Comparison of ENCODE assay signal across 19 cellular contexts in genomic region chr18:65124633-65125032, GRCh38.
DNase-seq lines count a peak whose midpoint lies in the region; ATAC-seq and TF ChIP-seq lines count a peak whose summit lies in the region.
"Had no signal": no experiment of that assay in that cellular context is flagged by ENCODE, and none has a peak within 500 bp of the region (broad histone marks: within the 10 kb centered on the region; RNA-seq: fewer than 3 reads in every experiment).

No MANE protein-coding gene starts in this region.

- H3K27me3 ChIP-seq in subcutaneous abdominal adipose tissue (ENCODE audit: control insufficient read depth in 5 of 5, insufficient read depth in 4 of 5, low read length in 5 of 5) (no peaks in the 10 kb centered on the region), stomach (no peaks in the 10 kb centered on the region)
- H3K27me3 ChIP-seq: dorsolateral prefrontal cortex, esophagus squamous epithelium, suprapubic skin had no signal

- ATAC-seq in left lobe of liver (peak; percentile 88), GM21786 (IDR thresholded peaks at IDR 0.05; ENCODE audit: unreplicated experiment) (no peak)

- H3K27me3 Mint-ChIP-seq in mesothelial cell of epicardium (ENCODE audit: low read depth) (no peaks in the 10 kb centered on the region), endothelial cell (ENCODE audit: unreplicated experiment) (no peaks in the 10 kb centered on the region)
- H3K27me3 Mint-ChIP-seq: activated CD4-positive, alpha-beta memory T cell treated with anti-CD3 and anti-CD28 coated beads for 36 hours; B cell had no signal

- H3K4me1 Mint-ChIP-seq in mesothelial cell of epicardium (no peaks in the 10 kb centered on the region), endothelial cell (ENCODE audit: unreplicated experiment) (no peaks in the 10 kb centered on the region)
- H3K4me1 Mint-ChIP-seq: B cell, neural crest cell had no signal

- no peak overlapping the region for H3K27ac ChIP-seq in subcutaneous abdominal adipose tissue (ENCODE audit: low read depth, low read length)
- H3K27ac ChIP-seq in stomach, result no peak overlapping the region
- H3K27ac ChIP-seq: dorsolateral prefrontal cortex, esophagus squamous epithelium, suprapubic skin had no signal

- H3K27ac Mint-ChIP-seq in mesothelial cell of epicardium (no peak overlapping the region), endothelial cell (ENCODE audit: unreplicated experiment) (no peak overlapping the region)
- H3K27ac Mint-ChIP-seq: activated CD4-positive, alpha-beta memory T cell treated with anti-CD3 and anti-CD28 coated beads for 36 hours; B cell; immature natural killer cell had no signal

- 53 to 78% (median 68%) methylated on average over 3 of the region's 3 CpGs for WGBS in stomach, 5 donors

- no peak overlapping the region for H3K4me3 Mint-ChIP-seq in mesothelial cell of epicardium
- no peak overlapping the region for H3K4me3 Mint-ChIP-seq in endothelial cell (ENCODE audit: unreplicated experiment)
- H3K4me3 Mint-ChIP-seq: activated CD4-positive, alpha-beta memory T cell treated with anti-CD3 and anti-CD28 coated beads for 36 hours; B cell; immature natural killer cell; neural crest cell had no signal

- no peak overlapping the region for H3K9ac ChIP-seq in subcutaneous abdominal adipose tissue (ENCODE audit: low read length in 5 of 5)

- peaks cover 0 to 12% (median 9%) of the 10 kb centered on the region in 5 donors for H3K9me3 ChIP-seq in subcutaneous abdominal adipose tissue (ENCODE audit: control insufficient read depth in 5 of 5, low read length in 5 of 5)
- H3K9me3 ChIP-seq in stomach, result peaks cover 9 to 21% (median 18%) of the 10 kb centered on the region in 4 donors

- intact Hi-C loops in stomach (cut with DNase I; ENCODE audit: low total_unique reads), result no loop called here

- H3K4me1 ChIP-seq in subcutaneous abdominal adipose tissue (ENCODE audit: control insufficient read depth in 5 of 5, insufficient read depth in 5 of 5, low read length in 5 of 5) (peaks cover 0 to 4% (median 0%) of the 10 kb centered on the region in 5 donors), stomach (no peaks in the 10 kb centered on the region)
- H3K4me1 ChIP-seq: esophagus squamous epithelium, suprapubic skin had no signal

- H3K4me3 ChIP-seq in subcutaneous abdominal adipose tissue (ENCODE audit: low read depth in 1 of 5, low read length in 5 of 5), result peak overlapping the region in 3 of 5 donors; percentile 35 to 48 (median 40)
- H3K4me3 ChIP-seq in stomach, result no peak overlapping the region
- H3K4me3 ChIP-seq: suprapubic skin had no signal

- TF ChIP-seq EP300 in stomach (IDR thresholded peaks at IDR 0.05), result no peak

- DNase-seq in DMS53 treated with DMSO at 0.1 percent for 48 hours (lab: John Stamatoyannopoulos, UW; ENCODE audit: unreplicated experiment) (peak; percentile 61), OCI-M1 (lab: John Stamatoyannopoulos, UW) (peak; percentile 87), left lobe of liver (ENCODE audit: low spot score) (no peak), mesothelial cell of epicardium (ENCODE audit: low spot score in 2 of 2, unreplicated experiment in 2 of 2) (no peak), stomach (no peak), endothelial cell (ENCODE audit: low spot score) (no peak)
- DNase-seq: activated CD4-positive, alpha-beta memory T cell treated with anti-CD3 and anti-CD28 coated beads for 36 hours; dorsolateral prefrontal cortex; esophagus squamous epithelium; GOT3; immature natural killer cell; NCI-H1105; NCI-H526; retina had no signal

- TF ChIP-seq POLR2A in stomach (IDR thresholded peaks at IDR 0.05), result no peak

- H3K9me3 Mint-ChIP-seq in mesothelial cell of epicardium (peaks cover 42% of the 10 kb centered on the region), endothelial cell (ENCODE audit: unreplicated experiment) (no peaks in the 10 kb centered on the region)

- no peak for TF ChIP-seq CTCF in mesothelial cell of epicardium (IDR thresholded peaks at IDR 0.05; ENCODE audit: unreplicated experiment)
- TF ChIP-seq CTCF in stomach (IDR thresholded peaks at IDR 0.05), result no peak
- no peak for TF ChIP-seq CTCF in endothelial cell (IDR thresholded peaks at IDR 0.05; ENCODE audit: unreplicated experiment)

- H3K36me3 Mint-ChIP-seq in mesothelial cell of epicardium (peaks cover 2% of the 10 kb centered on the region), endothelial cell (ENCODE audit: low read depth, unreplicated experiment) (no peaks in the 10 kb centered on the region)
- H3K36me3 Mint-ChIP-seq: activated CD4-positive, alpha-beta memory T cell treated with anti-CD3 and anti-CD28 coated beads for 36 hours had no signal

- H3K36me3 ChIP-seq in subcutaneous abdominal adipose tissue (ENCODE audit: control insufficient read depth in 5 of 5, insufficient read depth in 5 of 5, low read length in 5 of 5) (no peaks in the 10 kb centered on the region), stomach (no peaks in the 10 kb centered on the region)
- H3K36me3 ChIP-seq: esophagus squamous epithelium, suprapubic skin had no signal

Comparison
In these comparisons a context has a peak if more than half of its experiments do, and no peak if none do; other contexts are left out.
1. DNase-seq: peak in DMS53 treated with DMSO at 0.1 percent for 48 hours (single experiment) and OCI-M1 (single experiment); none in left lobe of liver (single experiment), mesothelial cell of epicardium (0 of 2), stomach (single experiment) and endothelial cell (single experiment).
2. H3K4me3 ChIP-seq: peak in subcutaneous abdominal adipose tissue (3 of 5); none in stomach (0 of 4).